ENCODE assay signal across 15 cellular contexts in genomic region chr16:89455178-89455577, GRCh38. TPM values are rescaled to one million over a fixed set of nuclear protein-coding genes. Genes with fewer than 3 reads are reported as not detected.
DNase-seq lines count a peak whose midpoint lies in the region; ATAC-seq and TF ChIP-seq lines count a peak whose summit lies in the region.
"Had no signal": no experiment of that assay in that cellular context is flagged by ENCODE, and none has a peak within 500 bp of the region (broad histone marks: within the 10 kb centered on the region; RNA-seq: fewer than 3 reads in every experiment).

No MANE protein-coding gene starts in this region.

- intact Hi-C loops in natural killer cell (cut with micrococcal nuclease), result loop anchor here (2.0 kb wide), 1 partner anchor 14 kb away; no protein-coding TSS in a partner anchor

- POLR2A ChIA-PET in T-cell (lab: Charles Lee), result no interaction called here

- H3K27ac Mint-ChIP-seq in natural killer cell (peak overlapping the region; percentile 22 to 26), T-cell (peak overlapping the region; percentile 40 to 56), chondrocyte (ENCODE audit: unreplicated experiment) (peak overlapping the region; percentile 1), type B pancreatic cell (peak overlapping the region; percentile 5)
- H3K27ac Mint-ChIP-seq in natural killer cell treated with Interleukin-12 subunit alpha and Interleukin-12 subunit beta and Interleukin-15 and Interleukin-18, amount 100 ng/mL, for 72 hours, result no peak overlapping the region

- TF ChIP-seq CTCF in natural killer cell (IDR thresholded peaks at IDR 0.05) (no peak), chondrocyte (IDR thresholded peaks at IDR 0.05) (no peak), type B pancreatic cell (conservative IDR thresholded peaks at IDR 0.05) (no peak)

- H3K4me1 Mint-ChIP-seq in natural killer cell (peaks cover 60% of the 10 kb centered on the region in 2 donors), T-cell (peaks cover 76 to 80% (median 80%) of the 10 kb centered on the region in 3 donors), chondrocyte (ENCODE audit: low read depth) (peaks cover 63% of the 10 kb centered on the region), type B pancreatic cell (ENCODE audit: unreplicated experiment) (peaks cover 34% of the 10 kb centered on the region)
- peaks cover 45 to 48% of the 10 kb centered on the region in 2 donors for H3K4me1 Mint-ChIP-seq in natural killer cell treated with Interleukin-12 subunit alpha and Interleukin-12 subunit beta and Interleukin-15 and Interleukin-18, amount 100 ng/mL, for 72 hours (ENCODE audit: low read depth in 2 of 2)

- CTCF ChIA-PET in T-cell (lab: Charles Lee), result interaction anchor here (0.5 to 1.4 kb wide), 8 partner anchors 11 to 86 kb away, joined by 3 to 5 read pairs (median 4); no protein-coding TSS in a partner anchor

- DNase-seq in natural killer cell, result no peak
- no peak for DNase-seq in natural killer cell treated with Interleukin-12 subunit alpha and Interleukin-12 subunit beta and Interleukin-15 and Interleukin-18, amount 100 ng/mL, for 72 hours (ENCODE audit: low spot score)
- peak in 2 of 34 experiments; percentile 30 to 50 for DNase-seq in T-cell
- DNase-seq in chondrocyte (ENCODE audit: low spot score), result no peak
- no peak for DNase-seq in type B pancreatic cell (ENCODE audit: extremely low spot score, unreplicated experiment)
- no peak for DNase-seq in NOMO-1 treated with dmso at 0.1 percent for 144 hours (lab: John Stamatoyannopoulos, UW; ENCODE audit: unreplicated experiment)
- DNase-seq in cerebellar nuclear complex (lab: John Stamatoyannopoulos, UW), result no peak
- no peak for DNase-seq in NCI-H1092 treated with DMSO at 0.1 percent for 48 hours (lab: John Stamatoyannopoulos, UW)
- DNase-seq: BE2C, DMS53, head of caudate nucleus, NCI-H1436 treated with DMSO at 0.1 percent for 48 hours, Peyer's patch, tibial artery had no signal

- peak overlapping the region; percentile 18 for H3K4me3 Mint-ChIP-seq in natural killer cell
- H3K4me3 Mint-ChIP-seq in natural killer cell treated with Interleukin-12 subunit alpha and Interleukin-12 subunit beta and Interleukin-15 and Interleukin-18, amount 100 ng/mL, for 72 hours, result no peak overlapping the region
- peak overlapping the region in 2 of 3 donors; percentile 43 to 64 for H3K4me3 Mint-ChIP-seq in T-cell
- H3K4me3 Mint-ChIP-seq in chondrocyte (ENCODE audit: unreplicated experiment), result no peak overlapping the region
- no peak overlapping the region for H3K4me3 Mint-ChIP-seq in type B pancreatic cell

- H3K9me3 Mint-ChIP-seq in natural killer cell, result no peaks in the 10 kb centered on the region
- no peaks in the 10 kb centered on the region for H3K9me3 Mint-ChIP-seq in natural killer cell treated with Interleukin-12 subunit alpha and Interleukin-12 subunit beta and Interleukin-15 and Interleukin-18, amount 100 ng/mL, for 72 hours
- H3K9me3 Mint-ChIP-seq in T-cell, result no peaks in the 10 kb centered on the region
- no peaks in the 10 kb centered on the region for H3K9me3 Mint-ChIP-seq in chondrocyte (ENCODE audit: low read depth)
- peaks cover 4% of the 10 kb centered on the region for H3K9me3 Mint-ChIP-seq in type B pancreatic cell

- no peaks in the 10 kb centered on the region for H3K27me3 Mint-ChIP-seq in natural killer cell (ENCODE audit: low read depth in 2 of 2)
- H3K27me3 Mint-ChIP-seq in natural killer cell treated with Interleukin-12 subunit alpha and Interleukin-12 subunit beta and Interleukin-15 and Interleukin-18, amount 100 ng/mL, for 72 hours, result no peaks in the 10 kb centered on the region
- H3K27me3 Mint-ChIP-seq in T-cell, result no peaks in the 10 kb centered on the region
- H3K27me3 Mint-ChIP-seq in chondrocyte (ENCODE audit: low read depth), result no peaks in the 10 kb centered on the region
- H3K27me3 Mint-ChIP-seq in type B pancreatic cell, result no peaks in the 10 kb centered on the region

- H3K36me3 Mint-ChIP-seq in natural killer cell (no peaks in the 10 kb centered on the region), T-cell (peaks cover 12% of the 10 kb centered on the region), chondrocyte (ENCODE audit: low read depth) (no peaks in the 10 kb centered on the region), type B pancreatic cell (peaks cover 18% of the 10 kb centered on the region)
- H3K36me3 Mint-ChIP-seq in natural killer cell treated with Interleukin-12 subunit alpha and Interleukin-12 subunit beta and Interleukin-15 and Interleukin-18, amount 100 ng/mL, for 72 hours, result no peaks in the 10 kb centered on the region

- no peak for ATAC-seq in natural killer cell
- no peak for ATAC-seq in natural killer cell treated with Interleukin-12 subunit alpha and Interleukin-12 subunit beta and Interleukin-15 and Interleukin-18, amount 100 ng/mL, for 72 hours
- ATAC-seq in T-cell (replicated peaks in 1 of 4), result peak; percentile 60 to 74 (median 70)
- ATAC-seq: HCT116 had no signal

RNA-seq across cellular contexts. Expression of gene ANKRD11, which starts 35.2 kb away (rescaled TPM):
- 100 to 1,000 TPM; 230 to 299 (median 287) TPM for total RNA-seq in natural killer cell
- total RNA-seq in natural killer cell treated with Interleukin-12 subunit alpha and Interleukin-12 subunit beta and Interleukin-15 and Interleukin-18, amount 100 ng/mL, for 72 hours, result 100 to 1,000 TPM; 197 to 320 TPM
- 100 to 1,000 TPM; 257 to 294 (median 271) TPM for total RNA-seq in T-cell
- 106 to 185 TPM (median 180 TPM) in 3 replicates for total RNA-seq in chondrocyte
- 153 and 155 TPM in 2 replicates for total RNA-seq in type B pancreatic cell (ENCODE audit: low replicate concordance)

RNA-seq across cellular contexts. Expression of gene SPG7, which starts 53.0 kb away (rescaled TPM):
- 100 to 1,000 TPM; 142 to 195 (median 180) TPM for total RNA-seq in natural killer cell
- total RNA-seq in natural killer cell treated with Interleukin-12 subunit alpha and Interleukin-12 subunit beta and Interleukin-15 and Interleukin-18, amount 100 ng/mL, for 72 hours, result 100 to 1,000 TPM in 1 of 2 donors, 10 to 100 TPM in 1; 88.6 to 188 TPM
- 100 to 1,000 TPM; 161 to 203 (median 184) TPM for total RNA-seq in T-cell
- total RNA-seq in chondrocyte, result 84.6 to 127 TPM (median 87.6 TPM) in 3 replicates
- 120 and 129 TPM in 2 replicates for total RNA-seq in type B pancreatic cell (ENCODE audit: low replicate concordance)

Comparison
In these comparisons a context has a peak if more than half of its experiments do, and no peak if none do; other contexts are left out.
1. H3K27ac Mint-ChIP-seq: peak in natural killer cell (2 of 2), T-cell (2 of 2), chondrocyte (single experiment) and type B pancreatic cell (single experiment); none in natural killer cell treated with Interleukin-12 subunit alpha and Interleukin-12 subunit beta and Interleukin-15 and Interleukin-18, amount 100 ng/mL, for 72 hours (0 of 2).
2. H3K4me3 Mint-ChIP-seq: peak in natural killer cell (single experiment) and T-cell (2 of 3); none in natural killer cell treated with Interleukin-12 subunit alpha and Interleukin-12 subunit beta and Interleukin-15 and Interleukin-18, amount 100 ng/mL, for 72 hours (single experiment), chondrocyte (single experiment) and type B pancreatic cell (single experiment).
3. ATAC-seq: peak in T-cell (4 of 4); none in natural killer cell (0 of 3) and natural killer cell treated with Interleukin-12 subunit alpha and Interleukin-12 subunit beta and Interleukin-15 and Interleukin-18, amount 100 ng/mL, for 72 hours (0 of 2).